9 cellular contexts compared by ENCODE assay signal in genomic region chr2:231605607-231606091, GRCh38. TPM values are rescaled to one million over a fixed set of nuclear protein-coding genes. Genes with fewer than 3 reads are reported as not detected.
DNase-seq lines count a peak whose midpoint lies in the region; ATAC-seq and TF ChIP-seq lines count a peak whose summit lies in the region.
"Had no signal": no experiment of that assay in that cellular context is flagged by ENCODE, and none has a peak within 500 bp of the region (broad histone marks: within the 10 kb centered on the region; RNA-seq: fewer than 3 reads in every experiment).

No MANE protein-coding gene starts in this region.

- H3K36me3 ChIP-seq in heart right ventricle (no peaks in the 10 kb centered on the region), sigmoid colon (no peaks in the 10 kb centered on the region)

- CTCF ChIA-PET in activated B cell treated with CpG ODN at 0.5 μM for 24 hours (lab: Charles Lee) = interaction anchor here (2.3 to 2.4 kb wide), 2 partner anchors 69 to 109 kb away, joined by 9 to 11 read pairs; no protein-coding TSS in a partner anchor

- no peak for TF ChIP-seq POLR2A in sigmoid colon (IDR thresholded peaks at IDR 0.05)

- no peak for DNase-seq in HFFc6
- no peak for DNase-seq in activated B cell treated with CpG ODN at 0.5 μM for 24 hours
- peak; percentile 52 to 57 for DNase-seq in heart right ventricle
- DNase-seq in sigmoid colon = peak; percentile 76

- peaks cover 18 to 60% (median 34%) of the 10 kb centered on the region in 9 donors for H3K4me1 ChIP-seq in heart right ventricle
- H3K4me1 ChIP-seq in sigmoid colon = peaks cover 2 to 65% (median 51%) of the 10 kb centered on the region in 4 donors

- H3K27ac ChIP-seq in heart right ventricle (peak overlapping the region; percentile 94 to 100 (median 98)), sigmoid colon (peak overlapping the region; percentile 98 to 100 (median 99))

- POLR2A ChIA-PET in activated B cell treated with CpG ODN at 0.5 μM for 24 hours (lab: Charles Lee) = interaction anchor here (0.5 to 3.0 kb wide), 10 partner anchors 8 to 193 kb away, joined by 5 to 95 read pairs (median 12); partner anchors contain the start of genes COPS7B, NCL and PTMA

- H3K27ac Mint-ChIP-seq in HFFc6 (peak overlapping the region; percentile 90), activated B cell treated with CpG ODN at 0.5 μM for 24 hours (peak overlapping the region; percentile 87)

- H3K36me3 Mint-ChIP-seq in HFFc6 (ENCODE audit: low read depth) (no peaks in the 10 kb centered on the region), activated B cell treated with CpG ODN at 0.5 μM for 24 hours (ENCODE audit: low read depth) (no peaks in the 10 kb centered on the region)

- ATAC-seq in activated B cell treated with CpG ODN at 0.5 μM for 24 hours (ENCODE audit: low read depth) (no peak), heart right ventricle (peak in 6 of 8 donors; percentile 0 to 56 (median 22)), GM21619 (IDR thresholded peaks at IDR 0.05; ENCODE audit: unreplicated experiment) (no peak), GM21447 (IDR thresholded peaks at IDR 0.05; ENCODE audit: unreplicated experiment) (no peak), HG03439 (IDR thresholded peaks at IDR 0.05; ENCODE audit: unreplicated experiment) (no peak), HG02885 (IDR thresholded peaks at IDR 0.05; ENCODE audit: poor library complexity, unreplicated experiment) (no peak)

- H3K4me3 ChIP-seq in heart right ventricle (peak overlapping the region in 3 of 10 donors; percentile 50 to 65 (median 55)), sigmoid colon (peak overlapping the region in 2 of 4 donors; percentile 56 to 62)

- no peaks in the 10 kb centered on the region for H3K27me3 Mint-ChIP-seq in HFFc6 (ENCODE audit: insufficient read depth)
- H3K27me3 Mint-ChIP-seq in activated B cell treated with CpG ODN at 0.5 μM for 24 hours = no peaks in the 10 kb centered on the region

- H3K4me1 Mint-ChIP-seq in HFFc6 (ENCODE audit: low read depth) = peaks cover 17% of the 10 kb centered on the region
- peaks cover 33% of the 10 kb centered on the region for H3K4me1 Mint-ChIP-seq in activated B cell treated with CpG ODN at 0.5 μM for 24 hours

- H3K27me3 ChIP-seq in heart right ventricle (no peaks in the 10 kb centered on the region), sigmoid colon (no peaks in the 10 kb centered on the region)

- no peak for TF ChIP-seq CTCF in HFFc6 (IDR thresholded peaks at IDR 0.05)
- no peak for TF ChIP-seq CTCF in activated B cell treated with CpG ODN at 0.5 μM for 24 hours (IDR thresholded peaks at IDR 0.05)
- no peak for TF ChIP-seq CTCF in heart right ventricle (IDR thresholded peaks at IDR 0.05)
- TF ChIP-seq CTCF in sigmoid colon (IDR thresholded peaks at IDR 0.05) = no peak

- intact Hi-C loops in activated B cell treated with CpG ODN at 0.5 μM for 24 hours (cut with micrococcal nuclease) = loop anchor here (2.0 kb wide), 1 partner anchor 213 kb away; no protein-coding TSS in a partner anchor
- intact Hi-C loops in heart right ventricle (cut with DNase I) = loop anchor here in 4 of 10 donors (2.0 to 10.0 kb wide), 4 partner anchors 91 to 179 kb away; partner anchors contain the start of genes COPS7B (in 1 of the 4) and PDE6D (in 1 of the 4)
- intact Hi-C loops in sigmoid colon (cut with DNase I) = loop anchor here (2.0 kb wide), 1 partner anchor 91 kb away; no protein-coding TSS in a partner anchor

- 67 to 76% methylated on average over 7 of the region's 7 CpGs for WGBS in heart right ventricle, 2 donors
- WGBS in sigmoid colon, 2 donors = 86% methylated on average over 7 of the region's 7 CpGs

- no peaks in the 10 kb centered on the region for H3K9me3 Mint-ChIP-seq in HFFc6
- H3K9me3 Mint-ChIP-seq in activated B cell treated with CpG ODN at 0.5 μM for 24 hours = no peaks in the 10 kb centered on the region

- H3K4me3 Mint-ChIP-seq in HFFc6 (peak overlapping the region; percentile 72), activated B cell treated with CpG ODN at 0.5 μM for 24 hours (peak overlapping the region; percentile 57)

- H3K9me3 ChIP-seq in heart right ventricle (no peaks in the 10 kb centered on the region), sigmoid colon (no peaks in the 10 kb centered on the region)

- no peak for TF ChIP-seq EP300 in sigmoid colon (IDR thresholded peaks at IDR 0.05)

RNA-seq across cellular contexts. Expression of gene TEX44, which starts 13.0 kb away (rescaled TPM):
- total RNA-seq in HFFc6 (2021; fragmentation: NEBNext Ultra II Directional; extraction: Animal tissue kit (Norgen Biotek cat#: 25700)) = not detected
- total RNA-seq in activated B cell treated with CpG ODN at 0.5 μM for 24 hours = not detected in 2 replicates
- total RNA-seq in heart right ventricle = not detected
- not detected for polyA plus RNA-seq in heart right ventricle
- total RNA-seq in sigmoid colon = not detected
- polyA plus RNA-seq in sigmoid colon = not detected
- total RNA-seq: SK-MEL-5 had no signal

Comparison
In these comparisons a context has a peak if more than half of its experiments do, and no peak if none do; other contexts are left out.
1. DNase-seq: peak in heart right ventricle (2 of 2) and sigmoid colon (single experiment); none in HFFc6 (single experiment) and activated B cell treated with CpG ODN at 0.5 μM for 24 hours (single experiment).
2. ATAC-seq: peak in heart right ventricle (6 of 8); none in activated B cell treated with CpG ODN at 0.5 μM for 24 hours (single experiment), GM21619 (single experiment), GM21447 (single experiment), HG03439 (single experiment) and HG02885 (single experiment).